8 cellular contexts compared by ENCODE assay signal in genomic region chr6:4687989-4688947, GRCh38.
DNase-seq lines count a peak whose midpoint lies in the region; ATAC-seq and TF ChIP-seq lines count a peak whose summit lies in the region.
"Had no signal": no experiment of that assay in that cellular context is flagged by ENCODE, and none has a peak within 500 bp of the region (broad histone marks: within the 10 kb centered on the region; RNA-seq: fewer than 3 reads in every experiment).

No MANE protein-coding gene starts in this region.

- H3K27ac Mint-ChIP-seq in T-helper 2 cell treated with Interferon-gamma antibody and Interleukin-4, amounts not matched to agents 5 μg/mL and 100 μg/mL, for 36 hours = no peak overlapping the region
- H3K27ac Mint-ChIP-seq: immature natural killer cell had no signal

- TF ChIP-seq EP300 in suprapubic skin (IDR thresholded peaks at IDR 0.05) = no peak

- ATAC-seq in SK-N-SH treated with all-trans-retinoic acid at 6 μM for 48 hours = peak; percentile 94
- no peak for ATAC-seq in HG03521 (IDR thresholded peaks at IDR 0.05; ENCODE audit: unreplicated experiment)
- no peak for ATAC-seq in activated CD4-positive, CD25-positive, alpha-beta regulatory T cell treated with anti-CD3 and anti-CD28 coated beads, Interleukin-2, amount 50 U/mL, for 24 hours

- peaks cover 5% of the 10 kb centered on the region for H3K27me3 Mint-ChIP-seq in T-helper 2 cell treated with Interferon-gamma antibody and Interleukin-4, amounts not matched to agents 5 μg/mL and 100 μg/mL, for 36 hours (ENCODE audit: low read depth)

- H3K27ac ChIP-seq in HEK293 (ENCODE audit: extremely low read depth, low read depth, low read length) = no peak overlapping the region; the same call in 1 of the 2 replicates
- H3K27ac ChIP-seq in suprapubic skin = peak overlapping the region; percentile 68

- DNase-seq in foreskin fibroblast = peak; percentile 56 to 73
- no peak for DNase-seq in suprapubic skin (ENCODE audit: low spot score in 2 of 2)
- no peak for DNase-seq in T-helper 2 cell treated with Interferon-gamma antibody and Interleukin-4, amounts not matched to agents 5 μg/mL and 100 μg/mL, for 36 hours (ENCODE audit: low spot score)
- DNase-seq: immature natural killer cell had no signal

- TF ChIP-seq POLR2A in suprapubic skin (IDR thresholded peaks at IDR 0.05) = no peak

- 50% methylated on average over 14 of the region's 14 CpGs for WGBS in suprapubic skin

- no peaks in the 10 kb centered on the region for H3K36me3 Mint-ChIP-seq in T-helper 2 cell treated with Interferon-gamma antibody and Interleukin-4, amounts not matched to agents 5 μg/mL and 100 μg/mL, for 36 hours (ENCODE audit: low read depth)

- no peak for TF ChIP-seq CTCF in HEK293 (tag by site-specific recombination; IDR thresholded peaks at IDR 0.05)
- no peak for TF ChIP-seq CTCF in foreskin fibroblast (IDR thresholded peaks at IDR 0.05; ENCODE audit: low read depth, low read length)
- no peak for TF ChIP-seq CTCF in suprapubic skin (IDR thresholded peaks at IDR 0.05)

- H3K4me1 ChIP-seq in HEK293 (ENCODE audit: control insufficient read depth, insufficient read depth, low read length) (no peaks in the 10 kb centered on the region), suprapubic skin (peaks cover 11% of the 10 kb centered on the region)

- H3K36me3 ChIP-seq in HEK293 (ENCODE audit: control insufficient read depth in 2 of 2, insufficient read depth in 1 of 2, low read length in 2 of 2) (no peaks in the 10 kb centered on the region), suprapubic skin (no peaks in the 10 kb centered on the region)

- H3K9me3 ChIP-seq in HEK293 (ENCODE audit: control insufficient read depth, insufficient read depth, low read depth, low read length) (no peaks in the 10 kb centered on the region), suprapubic skin (no peaks in the 10 kb centered on the region)

- CTCF ChIA-PET in HEK293 (lab: Yijun Ruan, JAX) = interaction anchor here (0.6 to 0.9 kb wide), 6 partner anchors 33 to 839 kb away, joined by 3 to 5 read pairs (median 3); no protein-coding TSS in a partner anchor

- H3K9me3 Mint-ChIP-seq in T-helper 2 cell treated with Interferon-gamma antibody and Interleukin-4, amounts not matched to agents 5 μg/mL and 100 μg/mL, for 36 hours = peaks cover 3% of the 10 kb centered on the region

- H3K27me3 ChIP-seq in suprapubic skin = no peaks in the 10 kb centered on the region

- H3K4me1 Mint-ChIP-seq in T-helper 2 cell treated with Interferon-gamma antibody and Interleukin-4, amounts not matched to agents 5 μg/mL and 100 μg/mL, for 36 hours (ENCODE audit: low read depth) = no peaks in the 10 kb centered on the region
- H3K4me1 Mint-ChIP-seq: immature natural killer cell had no signal

- POLR2A ChIA-PET in HEK293 (lab: Yijun Ruan, JAX) = no interaction called here

- H3K4me3 Mint-ChIP-seq in T-helper 2 cell treated with Interferon-gamma antibody and Interleukin-4, amounts not matched to agents 5 μg/mL and 100 μg/mL, for 36 hours = no peak overlapping the region
- H3K4me3 Mint-ChIP-seq: immature natural killer cell had no signal

- H3K4me3 ChIP-seq in HEK293 (ENCODE audit: low read depth, low read length) (no peak overlapping the region), foreskin fibroblast (ENCODE audit: low read depth in 1 of 2, low read length in 2 of 2) (no peak overlapping the region), suprapubic skin (peak overlapping the region; percentile 22)

TF ChIP-seq in HEK293, 187 proteins besides CTCF, POLR2A, EP300 and RAD21:
- TF ChIP-seq ZNF280D (tag by site-specific recombination; IDR thresholded peaks at IDR 0.05) (0 out of 2 replicates have a peak, but pooled peaks have one; percentile 7), ZBTB17 (tag by site-specific recombination; IDR thresholded peaks at IDR 0.05) (0 out of 2 replicates have a peak, but pooled peaks have one; percentile 24), HIC1 (tag by site-specific recombination; IDR thresholded peaks at IDR 0.05) (0 out of 2 replicates have a peak, but pooled peaks have one; percentile 47), SP3 (tag by site-specific recombination; IDR thresholded peaks at IDR 0.05) (no peak)

TF ChIP-seq in SK-N-SH treated with all-trans-retinoic acid at 6 μM for 48 hours, 23 proteins besides CTCF, POLR2A, EP300 and RAD21:
- TF ChIP-seq ZC3H10 (CRISPR knock-in tag; IDR thresholded peaks at IDR 0.05) = no peak
- TF ChIP-seq GLIS3 (CRISPR knock-in tag; IDR thresholded peaks at IDR 0.05) = no peak
- no peak for TF ChIP-seq BACH2 (CRISPR knock-in tag; IDR thresholded peaks at IDR 0.05; ENCODE audit: borderline replicate concordance)
- no peak for TF ChIP-seq ZFP30 (CRISPR knock-in tag; IDR thresholded peaks at IDR 0.05)
- no peak for TF ChIP-seq ZFP3 (CRISPR knock-in tag; IDR thresholded peaks at IDR 0.05)
- TF ChIP-seq TCF4 (CRISPR knock-in tag; IDR thresholded peaks at IDR 0.05; ENCODE audit: borderline replicate concordance) = no peak
- no peak for TF ChIP-seq ARNTL (CRISPR knock-in tag; IDR thresholded peaks at IDR 0.05; ENCODE audit: borderline replicate concordance, low read depth)
- no peak for TF ChIP-seq TSHZ2 (CRISPR knock-in tag; IDR thresholded peaks at IDR 0.05)
- no peak for TF ChIP-seq ISL1 (CRISPR knock-in tag; IDR thresholded peaks at IDR 0.05)
- TF ChIP-seq SNAI2 (CRISPR knock-in tag; IDR thresholded peaks at IDR 0.05) = no peak
- no peak for TF ChIP-seq ZNF565 (CRISPR knock-in tag; conservative IDR thresholded peaks at IDR 0.05; ENCODE audit: low read depth)
- TF ChIP-seq RARB (CRISPR knock-in tag; IDR thresholded peaks at IDR 0.05) = no peak
- no peak for TF ChIP-seq CSRNP3 (CRISPR knock-in tag; IDR thresholded peaks at IDR 0.05)
- TF ChIP-seq OSR1 (CRISPR knock-in tag; IDR thresholded peaks at IDR 0.05) = no peak
- TF ChIP-seq ZNF8 (CRISPR knock-in tag; IDR thresholded peaks at IDR 0.05) = no peak

Comparison
In these comparisons a context has a peak if more than half of its experiments do, and no peak if none do; other contexts are left out.
1. DNase-seq: peak in foreskin fibroblast (2 of 2); none in suprapubic skin (0 of 2) and T-helper 2 cell treated with Interferon-gamma antibody and Interleukin-4, amounts not matched to agents 5 μg/mL and 100 μg/mL, for 36 hours (single experiment).